In the genomic region with DNA sequence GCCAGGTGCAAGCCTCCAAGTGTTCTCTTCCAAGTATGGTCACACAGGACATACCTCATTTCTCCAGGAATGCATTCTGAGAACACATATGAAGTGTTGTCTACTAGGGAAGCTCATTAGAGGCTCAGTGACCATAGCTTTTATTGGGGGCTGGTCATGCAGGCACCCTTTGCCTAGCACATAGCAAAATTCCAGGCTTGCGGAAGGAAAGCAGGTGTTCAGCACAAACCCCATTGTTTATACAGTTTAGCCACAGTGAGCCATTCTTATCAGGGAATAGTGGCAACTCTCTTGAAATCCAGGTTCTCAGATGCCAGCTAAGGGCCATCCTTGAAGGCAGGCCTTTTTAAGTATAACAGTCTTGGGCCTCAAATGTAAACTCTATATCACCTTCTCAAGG, we compare ENCODE assay signal across 1 cellular context.
TF ChIP-seq lines count a peak whose summit lies in the region.

No MANE protein-coding gene starts in this region.

TF ChIP-seq in SK-N-SH, 30 proteins besides CTCF, POLR2A, EP300 and RAD21:
- TF ChIP-seq ELF1 (IDR thresholded peaks at IDR 0.05) (no peak), GATA2 (CRISPR knock-in tag; IDR thresholded peaks at IDR 0.05) (no peak), MEF2A (IDR thresholded peaks at IDR 0.05; ENCODE audit: borderline replicate concordance, low read depth) (no peak), GABPA (IDR thresholded peaks at IDR 0.05; ENCODE audit: low read depth) (no peak), FOXJ3 (CRISPR knock-in tag; IDR thresholded peaks at IDR 0.05) (no peak), TCF12 (IDR thresholded peaks at IDR 0.05) (no peak), TEAD4 (IDR thresholded peaks at IDR 0.05; ENCODE audit: borderline replicate concordance, insufficient read depth) (no peak), FOXM1 (IDR thresholded peaks at IDR 0.05; ENCODE audit: low read depth) (no peak), MXI1 (IDR thresholded peaks at IDR 0.05; ENCODE audit: low read depth, low read length) (no peak)
